ENCODE assay signal across 20 cellular contexts in genomic region chr3:7489417-7489816, GRCh38.
"Had no signal": no experiment of that assay in that cellular context is flagged by ENCODE, and none has a peak within 500 bp of the region (broad histone marks: within the 10 kb centered on the region; RNA-seq: fewer than 3 reads in every experiment).

No MANE protein-coding gene starts in this region.

- H3K4me1 ChIP-seq: transverse colon had no signal

- H2AFZ ChIP-seq: hepatocyte had no signal

- H3K27me3 ChIP-seq: hepatocyte, neutrophil, sigmoid colon, transverse colon had no signal

- H3K4me3 ChIP-seq: hepatocyte, sigmoid colon, skin epidermis, thoracic aorta, transverse colon had no signal

- H3K4me1 Mint-ChIP-seq: naive thymus-derived CD4-positive, alpha-beta T cell; stimulated activated naive B cell treated with anti-CD40 and anti-IgM and Interleukin-4, amounts not matched to agents 10 μg/mL and 1 μg/mL and 100 μg/mL, for 72 hours; stimulated activated naive CD8-positive, alpha-beta T cell treated with anti-CD3 and anti-CD28 coated beads, Interleukin-15, amount 100 ng/mL, for 72 hours had no signal

- FAIRE-seq: endometrium had no signal

- H3K4me2 ChIP-seq: hepatocyte had no signal

- H3K27ac Mint-ChIP-seq: naive thymus-derived CD4-positive, alpha-beta T cell; stimulated activated naive B cell treated with anti-CD40 and anti-IgM and Interleukin-4, amounts not matched to agents 10 μg/mL and 1 μg/mL and 100 μg/mL, for 72 hours; stimulated activated naive CD8-positive, alpha-beta T cell treated with anti-CD3 and anti-CD28 coated beads, Interleukin-15, amount 100 ng/mL, for 72 hours had no signal

- H3K9me3 ChIP-seq: neutrophil, sigmoid colon had no signal

- H3K36me3 Mint-ChIP-seq: naive thymus-derived CD4-positive, alpha-beta T cell; stimulated activated naive B cell treated with anti-CD40 and anti-IgM and Interleukin-4, amounts not matched to agents 10 μg/mL and 1 μg/mL and 100 μg/mL, for 72 hours had no signal

- DNase-seq: cortex of kidney; effector memory CD4-positive, alpha-beta T cell; erythroblast; foreskin melanocyte; head of caudate nucleus; kidney glomerular epithelial cell; naive thymus-derived CD4-positive, alpha-beta T cell; posterior cingulate gyrus; sigmoid colon; stimulated activated CD4-positive, alpha-beta T cell treated with anti-CD3 and anti-CD28 coated beads, Interleukin-2, amount 100 ng/mL, for 24 hours; stimulated activated CD4-positive, alpha-beta T cell treated with anti-CD3 and anti-CD28 coated beads, Interleukin-4, amount 100 ng/mL, for 4 hours; stimulated activated naive B cell treated with anti-CD40 and anti-IgM and Interleukin-4, amounts not matched to agents 10 μg/mL and 1 μg/mL and 100 μg/mL, for 72 hours; stimulated activated naive CD8-positive, alpha-beta T cell treated with anti-CD3 and anti-CD28 coated beads, Interleukin-15, amount 100 ng/mL, for 72 hours; substantia nigra; transverse colon had no signal

- H3K27ac ChIP-seq: hepatocyte, neutrophil, sigmoid colon, skin epidermis, thoracic aorta, transverse colon had no signal

- H3K27me3 Mint-ChIP-seq: naive thymus-derived CD4-positive, alpha-beta T cell; stimulated activated naive B cell treated with anti-CD40 and anti-IgM and Interleukin-4, amounts not matched to agents 10 μg/mL and 1 μg/mL and 100 μg/mL, for 72 hours; stimulated activated naive CD8-positive, alpha-beta T cell treated with anti-CD3 and anti-CD28 coated beads, Interleukin-15, amount 100 ng/mL, for 72 hours had no signal

- H3K4me3 Mint-ChIP-seq: naive thymus-derived CD4-positive, alpha-beta T cell; stimulated activated naive B cell treated with anti-CD40 and anti-IgM and Interleukin-4, amounts not matched to agents 10 μg/mL and 1 μg/mL and 100 μg/mL, for 72 hours; stimulated activated naive CD8-positive, alpha-beta T cell treated with anti-CD3 and anti-CD28 coated beads, Interleukin-15, amount 100 ng/mL, for 72 hours had no signal

- H3K79me2 ChIP-seq: hepatocyte had no signal

- ATAC-seq: naive thymus-derived CD4-positive, alpha-beta T cell; stimulated activated naive B cell treated with anti-CD40 and anti-IgM and Interleukin-4, amounts not matched to agents 10 μg/mL and 1 μg/mL and 100 μg/mL, for 72 hours; stimulated activated naive CD8-positive, alpha-beta T cell treated with anti-CD3 and anti-CD28 coated beads, Interleukin-15, amount 100 ng/mL, for 72 hours had no signal

- H3K36me3 ChIP-seq: neutrophil, sigmoid colon, thoracic aorta, transverse colon had no signal
